5 cellular contexts compared by ENCODE assay signal in genomic region chr2:1117569-1117968, GRCh38.
"Had no signal": no experiment of that assay in that cellular context is flagged by ENCODE, and none has a peak within 500 bp of the region (broad histone marks: within the 10 kb centered on the region; RNA-seq: fewer than 3 reads in every experiment).

No MANE protein-coding gene starts in this region.

- H3K4me3 ChIP-seq: GM23338 had no signal

- ATAC-seq: GM23338, HepG2 had no signal

- H2AFZ ChIP-seq: GM23338 had no signal

- DNase-seq: H9, HCEC 1CT had no signal

- H3K4me2 ChIP-seq: GM23338 had no signal

- H3K27ac ChIP-seq: HL-60 had no signal
